10 cellular contexts compared by ENCODE assay signal in the genomic region with DNA sequence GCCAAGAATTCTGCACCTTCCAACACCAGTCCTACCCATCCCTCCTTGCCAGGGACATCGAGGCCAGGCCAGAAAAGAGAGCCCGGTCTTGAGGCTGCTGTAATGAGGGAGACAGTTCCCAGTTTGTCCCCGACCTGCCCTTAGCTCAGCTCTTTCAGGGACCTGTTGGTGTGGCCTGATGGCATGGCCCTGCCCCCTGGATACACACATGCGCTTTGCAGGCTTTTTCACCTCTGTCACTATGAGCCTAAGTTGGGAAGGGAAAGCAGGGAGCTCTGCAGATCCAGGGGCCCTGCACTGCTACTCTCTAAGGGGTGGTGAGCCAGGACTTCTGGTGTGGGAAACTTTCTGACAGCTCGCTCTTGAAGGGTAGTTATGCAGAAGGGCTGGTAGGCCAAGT. TPM values are rescaled to one million over a fixed set of nuclear protein-coding genes. Genes with fewer than 3 reads are reported as not detected.
A peak's percentile ranks its signal among the peaks of the same experiment; 100 is the strongest.
DNase-seq lines count a peak whose midpoint lies in the region; ATAC-seq and TF ChIP-seq lines count a peak whose summit lies in the region.
"Had no signal": no experiment of that assay in that cellular context is flagged by ENCODE, and none has a peak within 500 bp of the region (broad histone marks: within the 10 kb centered on the region; RNA-seq: fewer than 3 reads in every experiment).

No MANE protein-coding gene starts in this region.

- no peaks in the 10 kb centered on the region for H3K9me3 Mint-ChIP-seq in CD4-positive, alpha-beta T cell
- H3K9me3 Mint-ChIP-seq in chondrocyte (ENCODE audit: low read depth) (no peaks in the 10 kb centered on the region), mesothelial cell of epicardium (no peaks in the 10 kb centered on the region)

- H3K36me3 Mint-ChIP-seq in CD4-positive, alpha-beta T cell (ENCODE audit: low read depth), result no peaks in the 10 kb centered on the region
- peaks cover 27% of the 10 kb centered on the region for H3K36me3 Mint-ChIP-seq in chondrocyte (ENCODE audit: low read depth)
- H3K36me3 Mint-ChIP-seq in mesothelial cell of epicardium, result peaks cover 27% of the 10 kb centered on the region

- H3K9ac ChIP-seq in Karpas-422 (ENCODE audit: low read length), result peak overlapping the region; percentile 97

- H3K9me2 ChIP-seq in Karpas-422 (replicated peaks; ENCODE audit: insufficient read depth, low read length), result no peaks in the 10 kb centered on the region

- no peaks in the 10 kb centered on the region for H3K27me3 ChIP-seq in CD4-positive, alpha-beta T cell (ENCODE audit: control insufficient read depth, insufficient read depth, low read length)
- H3K27me3 ChIP-seq in Karpas-422 (ENCODE audit: low read length), result no peaks in the 10 kb centered on the region

- H3K9me3 ChIP-seq in CD4-positive, alpha-beta T cell (ENCODE audit: control insufficient read depth, low read length), result no peaks in the 10 kb centered on the region
- no peaks in the 10 kb centered on the region for H3K9me3 ChIP-seq in Karpas-422 (ENCODE audit: low read length)

- POLR2A ChIA-PET in CD4-positive, alpha-beta T cell (lab: Charles Lee), result interaction anchor here (1.1 kb wide), 1 partner anchor 24 kb away, joined by 3 read pairs; no protein-coding TSS in a partner anchor

- H3K4me2 ChIP-seq in Karpas-422 (ENCODE audit: low read depth, low read length, poor library complexity, severe bottlenecking), result peak overlapping the region; percentile 94

- CTCF ChIA-PET in CD4-positive, alpha-beta T cell (lab: Charles Lee), result interaction anchor here (0.8 kb wide), 1 partner anchor 133 kb away, joined by 3 read pairs; no protein-coding TSS in a partner anchor

- no peak overlapping the region for H3K27ac ChIP-seq in CD4-positive, alpha-beta T cell (ENCODE audit: low read depth, low read length)
- peak overlapping the region; percentile 94 for H3K27ac ChIP-seq in Karpas-422 (ENCODE audit: low read length)

- no peak overlapping the region for H3K27ac Mint-ChIP-seq in CD4-positive, alpha-beta T cell
- H3K27ac Mint-ChIP-seq in chondrocyte (ENCODE audit: unreplicated experiment), result no peak overlapping the region
- H3K27ac Mint-ChIP-seq in mesothelial cell of epicardium, result no peak overlapping the region

- no peak for TF ChIP-seq CTCF in CD4-positive, alpha-beta T cell (IDR thresholded peaks at IDR 0.05)
- TF ChIP-seq CTCF in chondrocyte (IDR thresholded peaks at IDR 0.05), result no peak
- TF ChIP-seq CTCF in mesothelial cell of epicardium (IDR thresholded peaks at IDR 0.05; ENCODE audit: unreplicated experiment), result no peak

- no peak for ATAC-seq in CD4-positive, alpha-beta T cell (ENCODE audit: poor library complexity)
- ATAC-seq in HG02885 (IDR thresholded peaks at IDR 0.05; ENCODE audit: poor library complexity, unreplicated experiment), result no peak
- ATAC-seq in GM18520 (IDR thresholded peaks at IDR 0.05; ENCODE audit: unreplicated experiment), result no peak

- H3K79me2 ChIP-seq in Karpas-422 (ENCODE audit: low read length), result peaks cover 65% of the 10 kb centered on the region

- intact Hi-C loops in CD4-positive, alpha-beta T cell (cut with DNase I, micrococcal nuclease), result no loop called here

- H3K36me3 ChIP-seq in Karpas-422 (ENCODE audit: insufficient read depth, low read length), result peaks cover 66% of the 10 kb centered on the region

- H4K20me1 ChIP-seq in Karpas-422 (ENCODE audit: insufficient read depth, low read depth, low read length), result peaks cover 55% of the 10 kb centered on the region

- peaks cover 7% of the 10 kb centered on the region for H3K4me1 Mint-ChIP-seq in CD4-positive, alpha-beta T cell (ENCODE audit: low read depth)
- H3K4me1 Mint-ChIP-seq in chondrocyte (ENCODE audit: low read depth), result peaks cover 49% of the 10 kb centered on the region
- peaks cover 59% of the 10 kb centered on the region for H3K4me1 Mint-ChIP-seq in mesothelial cell of epicardium

- DNase-seq in CD4-positive, alpha-beta T cell, result no peak
- DNase-seq in Karpas-422 (peak; percentile 47), chondrocyte (ENCODE audit: low spot score) (no peak), mesothelial cell of epicardium (ENCODE audit: low spot score in 2 of 2, unreplicated experiment in 2 of 2) (no peak), COR-L47 (lab: John Stamatoyannopoulos, UW) (no peak), NCI-H2227 (lab: John Stamatoyannopoulos, UW; ENCODE audit: unreplicated experiment) (no peak)

- peaks cover 4% of the 10 kb centered on the region for H3K27me3 Mint-ChIP-seq in CD4-positive, alpha-beta T cell
- H3K27me3 Mint-ChIP-seq in chondrocyte (ENCODE audit: low read depth) (no peaks in the 10 kb centered on the region), mesothelial cell of epicardium (ENCODE audit: low read depth) (no peaks in the 10 kb centered on the region)

- H3K4me3 ChIP-seq in Karpas-422 (ENCODE audit: low read length), result peak overlapping the region; percentile 84

- H3K4me1 ChIP-seq in Karpas-422 (ENCODE audit: low read length), result peaks cover 50% of the 10 kb centered on the region

- H2AFZ ChIP-seq in Karpas-422 (ENCODE audit: low read length), result no peak overlapping the region

- peak overlapping the region; percentile 54 for H3K4me3 Mint-ChIP-seq in CD4-positive, alpha-beta T cell
- H3K4me3 Mint-ChIP-seq in chondrocyte (ENCODE audit: unreplicated experiment), result peak overlapping the region; percentile 89
- H3K4me3 Mint-ChIP-seq in mesothelial cell of epicardium, result peak overlapping the region; percentile 94

RNA-seq across cellular contexts. Expression of a gene that starts 2.1 kb away (rescaled TPM):
- 1 to 10 TPM; 1.7 TPM for total RNA-seq in CD4-positive, alpha-beta T cell
- total RNA-seq in Karpas-422 (2014; rRNA removed; shearing (Covaris generic); ENCODE audit: low replicate concordance), result 282 and 463 TPM in 2 replicates
- 54.4 to 74.1 TPM (median 72.2 TPM) in 3 replicates for total RNA-seq in chondrocyte
- 157 to 162 TPM (median 159 TPM) in 3 replicates for total RNA-seq in mesothelial cell of epicardium

RNA-seq across cellular contexts. Expression of a gene that starts 19.1 kb away (rescaled TPM):
- total RNA-seq in CD4-positive, alpha-beta T cell, result not detected
- total RNA-seq in Karpas-422 (2014; rRNA removed; shearing (Covaris generic); ENCODE audit: low replicate concordance), result 0.07 and 0.25 TPM in 2 replicates
- total RNA-seq in chondrocyte, result not detected in 3 replicates
- 0.09 TPM in 1 of 3 replicates, not detected in the others for total RNA-seq in mesothelial cell of epicardium
- total RNA-seq: G401, SK-MEL-5 had no signal

Comparison
In these comparisons a context has a peak if more than half of its experiments do, and no peak if none do; other contexts are left out.
1. RNA of a gene that starts 2.1 kb away (total RNA-seq): 282 to 463 TPM in Karpas-422, 157 to 162 TPM in mesothelial cell of epicardium and 54.4 to 74.1 TPM in chondrocyte; 1.7 TPM in CD4-positive, alpha-beta T cell; every median in the first group is over 10 times any median in the second.
2. Peak in every context shown above with its lines, with median percentiles within 50 percentile points of each other: H3K4me3 Mint-ChIP-seq.